In genomic region chr1:212858055-212858460, GRCh38 we compare ENCODE assay signal across 1 cellular context.
A peak's percentile ranks its signal among the peaks of the same experiment; 100 is the strongest.
TF ChIP-seq lines count a peak whose summit lies in the region.

TSS of gene FLVCR1 (plus strand) at chr1:212858275. CDS start at chr1:212858453, 178 bp downstream.

TF ChIP-seq in HepG2, 621 proteins besides CTCF, POLR2A, EP300 and RAD21 (continued from another document and continues in another):
- TF ChIP-seq GATAD1 (CRISPR knock-in tag; IDR thresholded peaks at IDR 0.05) = peak; percentile 71; the same call in 1 of the 2 replicates
- peak; percentile 51; the same call in 1 of the 2 replicates for TF ChIP-seq THAP9 (CRISPR knock-in tag; IDR thresholded peaks at IDR 0.05; ENCODE audit: borderline replicate concordance)
- no peak for TF ChIP-seq ZNF597 (CRISPR knock-in tag; IDR thresholded peaks at IDR 0.05)
- TF ChIP-seq EEA1 (CRISPR knock-in tag; IDR thresholded peaks at IDR 0.05; ENCODE audit: borderline replicate concordance) = no peak
- no peak for TF ChIP-seq ZNF101 (CRISPR knock-in tag; IDR thresholded peaks at IDR 0.05; ENCODE audit: borderline replicate concordance, low read depth)
- peak; percentile 61; the same call in 1 of the 2 replicates for TF ChIP-seq ZNF501 (CRISPR knock-in tag; IDR thresholded peaks at IDR 0.05)
- TF ChIP-seq FOXC1 (CRISPR knock-in tag; IDR thresholded peaks at IDR 0.05; ENCODE audit: borderline replicate concordance) = peak; percentile 87
- TF ChIP-seq HMG20B (CRISPR knock-in tag; conservative IDR thresholded peaks at IDR 0.05) = no peak
- TF ChIP-seq HNF1B (CRISPR knock-in tag; IDR thresholded peaks at IDR 0.05) = peak; percentile 54; the same call in 1 of the 2 replicates
- TF ChIP-seq ZNF558 (CRISPR knock-in tag; IDR thresholded peaks at IDR 0.05; ENCODE audit: borderline replicate concordance) = peak; percentile 17; the same call in 1 of the 2 replicates
- no peak for TF ChIP-seq ZNF784 (CRISPR knock-in tag; IDR thresholded peaks at IDR 0.05; ENCODE audit: borderline replicate concordance)
- TF ChIP-seq ZNF747 (CRISPR knock-in tag; IDR thresholded peaks at IDR 0.05; ENCODE audit: borderline replicate concordance) = peak; percentile 52
- TF ChIP-seq TAF15 (IDR thresholded peaks at IDR 0.05; ENCODE audit: low read depth, low read length, poor library complexity, severe bottlenecking) = peak; percentile 59
- TF ChIP-seq ZNF225 (CRISPR knock-in tag; IDR thresholded peaks at IDR 0.05) = peak; percentile 73; the same call in 1 of the 2 replicates
- peak; percentile 80; the same call in 1 of the 2 replicates for TF ChIP-seq ZFP41 (CRISPR knock-in tag; IDR thresholded peaks at IDR 0.05; ENCODE audit: borderline replicate concordance)
- TF ChIP-seq GABPA (IDR thresholded peaks at IDR 0.05; ENCODE audit: low read depth, low read length) = no peak
- peak; percentile 5; the same call in 1 of the 2 replicates for TF ChIP-seq GABPA (CRISPR knock-in tag; IDR thresholded peaks at IDR 0.05; ENCODE audit: low read depth)
- TF ChIP-seq ZNF703 (CRISPR knock-in tag; IDR thresholded peaks at IDR 0.05; ENCODE audit: borderline replicate concordance) = no peak; the same call in 1 of the 2 replicates
- TF ChIP-seq MTERF4 (CRISPR knock-in tag; IDR thresholded peaks at IDR 0.05) = no peak
- TF ChIP-seq LBX2 (CRISPR knock-in tag; IDR thresholded peaks at IDR 0.05; ENCODE audit: borderline replicate concordance) = no peak
- TF ChIP-seq SIN3A (IDR thresholded peaks at IDR 0.05; ENCODE audit: borderline replicate concordance, low read depth, low read length) = no peak
- no peak for TF ChIP-seq ATF6 (CRISPR knock-in tag; conservative IDR thresholded peaks at IDR 0.05)
- TF ChIP-seq ZNF878 (CRISPR knock-in tag; IDR thresholded peaks at IDR 0.05) = no peak
- no peak for TF ChIP-seq IRX3 (CRISPR knock-in tag; IDR thresholded peaks at IDR 0.05; ENCODE audit: borderline replicate concordance, low read depth)
- TF ChIP-seq ATAD3A (CRISPR knock-in tag; IDR thresholded peaks at IDR 0.05) = no peak
- no peak for TF ChIP-seq NCOA5 (CRISPR knock-in tag; IDR thresholded peaks at IDR 0.05)
- TF ChIP-seq CCAR2 (optimal IDR thresholded peaks at IDR 0.05; ENCODE audit: low read depth, low read length) = no peak
- no peak for TF ChIP-seq ZNF432 (CRISPR knock-in tag; IDR thresholded peaks at IDR 0.05; ENCODE audit: borderline replicate concordance)
- 0 out of 2 replicates have a peak, but pooled peaks have one; percentile 23 for TF ChIP-seq ZNF136 (CRISPR knock-in tag; IDR thresholded peaks at IDR 0.05; ENCODE audit: low read depth)
- peak; percentile 45 for TF ChIP-seq NR2C2 (CRISPR knock-in tag; IDR thresholded peaks at IDR 0.05; ENCODE audit: borderline replicate concordance)
- TF ChIP-seq SNAPC5 (CRISPR knock-in tag; IDR thresholded peaks at IDR 0.05; ENCODE audit: borderline replicate concordance) = no peak
- TF ChIP-seq ZNF30 (CRISPR knock-in tag; IDR thresholded peaks at IDR 0.05) = no peak
- no peak for TF ChIP-seq ZSCAN9 (CRISPR knock-in tag; IDR thresholded peaks at IDR 0.05; ENCODE audit: borderline replicate concordance)
- peak; percentile 87 for TF ChIP-seq POLR2G (IDR thresholded peaks at IDR 0.05; ENCODE audit: low read depth, low read length)
- TF ChIP-seq MNT (IDR thresholded peaks at IDR 0.05) = peak; percentile 50
- no peak for TF ChIP-seq THAP8 (CRISPR knock-in tag; IDR thresholded peaks at IDR 0.05; ENCODE audit: borderline replicate concordance)
- TF ChIP-seq ZNF605 (CRISPR knock-in tag; IDR thresholded peaks at IDR 0.05) = peak; percentile 74
- 0 out of 2 replicates have a peak, but pooled peaks have one; percentile 47 for TF ChIP-seq ZBTB2 (CRISPR knock-in tag; IDR thresholded peaks at IDR 0.05; ENCODE audit: low read depth)
- peak; percentile 37; the same call in 1 of the 2 replicates for TF ChIP-seq ZNF589 (CRISPR knock-in tag; conservative IDR thresholded peaks at IDR 0.05)
- no peak for TF ChIP-seq MTF1 (CRISPR knock-in tag; IDR thresholded peaks at IDR 0.05)
- TF ChIP-seq NR0B2 (CRISPR knock-in tag; IDR thresholded peaks at IDR 0.05) = peak; percentile 57; the same call in 1 of the 2 replicates
- TF ChIP-seq ZC3H13 (CRISPR knock-in tag; IDR thresholded peaks at IDR 0.05) = 0 out of 2 replicates have a peak, but pooled peaks have one; percentile 71
- TF ChIP-seq ZNF766 (CRISPR knock-in tag; IDR thresholded peaks at IDR 0.05; ENCODE audit: borderline replicate concordance) = no peak
- no peak for TF ChIP-seq NCOA2 (CRISPR knock-in tag; IDR thresholded peaks at IDR 0.05)
- no peak for TF ChIP-seq ZNF557 (CRISPR knock-in tag; IDR thresholded peaks at IDR 0.05)
- peak; percentile 42; the same call in 1 of the 2 replicates for TF ChIP-seq NCOR1 (IDR thresholded peaks at IDR 0.05; ENCODE audit: borderline replicate concordance, low read length)
- TF ChIP-seq SP4 (CRISPR knock-in tag; IDR thresholded peaks at IDR 0.05) = peak; percentile 76
- TF ChIP-seq MTF2 (CRISPR knock-in tag; IDR thresholded peaks at IDR 0.05; ENCODE audit: borderline replicate concordance) = no peak
- TF ChIP-seq THAP11 (CRISPR knock-in tag; IDR thresholded peaks at IDR 0.05) = peak; percentile 57
